Comparison of ENCODE assay signal across 39 cellular contexts in genomic region chr7:4944939-4945338, GRCh38. TPM values are rescaled to one million over a fixed set of nuclear protein-coding genes. Genes with fewer than 3 reads are reported as not detected.
"Had no signal": no experiment of that assay in that cellular context is flagged by ENCODE, and none has a peak within 500 bp of the region (broad histone marks: within the 10 kb centered on the region; RNA-seq: fewer than 3 reads in every experiment).

No MANE protein-coding gene starts in this region.

- H3K27ac ChIP-seq: KMS-11 had no signal

- DNase-seq: Karpas-422, Kasumi-1, MG63, MM.1S, MV-4-11, NCI-H1048, NCI-H1092, NCI-H1092 treated with DMSO at 0.1 percent for 48 hours, NCI-H1105, NCI-H1105 treated with DMSO at 0.1 percent for 48 hours, NCI-H1417, NCI-H1417 treated with DMSO at 0.1 percent for 48 hours, NCI-H1436, NCI-H1436 treated with DMSO at 0.1 percent for 48 hours, NCI-H146, NCI-H1694, NCI-H1694 treated with DMSO at 0.1 percent for 48 hours, NCI-H187, NCI-H187 treated with DMSO at 0.1 percent for 48 hours, NCI-H1930, NCI-H2029, NCI-H2029 treated with DMSO at 0.1 percent for 48 hours, NCI-H2081, NCI-H2081 treated with DMSO at 0.1 percent for 48 hours, NCI-H2107, NCI-H2171, NCI-H2171 treated with DMSO at 0.1 percent for 48 hours, NCI-H2227 treated with DMSO at 0.1 percent for 48 hours, NCI-H226, NCI-H345, NCI-H446, NCI-H446 treated with DMSO at 0.1 percent for 48 hours, NCI-H510A, NCI-H510A treated with DMSO at 0.1 percent for 48 hours had no signal

- H3K4me2 ChIP-seq: KMS-11 had no signal

- H3K27me3 ChIP-seq: MG63 had no signal

- H3K4me3 ChIP-seq: MG63 had no signal

- H3K36me3 ChIP-seq: MG63 had no signal

- H3K9ac ChIP-seq: KMS-11 had no signal

- H3K9me3 ChIP-seq: MG63 had no signal

RNA-seq across cellular contexts. Expression of gene MMD2, which starts 14.0 kb away (rescaled TPM):
- total RNA-seq: LHCN-M2, M059J, MCF 10A, NCI-H460 had no signal
